In the genomic region with DNA sequence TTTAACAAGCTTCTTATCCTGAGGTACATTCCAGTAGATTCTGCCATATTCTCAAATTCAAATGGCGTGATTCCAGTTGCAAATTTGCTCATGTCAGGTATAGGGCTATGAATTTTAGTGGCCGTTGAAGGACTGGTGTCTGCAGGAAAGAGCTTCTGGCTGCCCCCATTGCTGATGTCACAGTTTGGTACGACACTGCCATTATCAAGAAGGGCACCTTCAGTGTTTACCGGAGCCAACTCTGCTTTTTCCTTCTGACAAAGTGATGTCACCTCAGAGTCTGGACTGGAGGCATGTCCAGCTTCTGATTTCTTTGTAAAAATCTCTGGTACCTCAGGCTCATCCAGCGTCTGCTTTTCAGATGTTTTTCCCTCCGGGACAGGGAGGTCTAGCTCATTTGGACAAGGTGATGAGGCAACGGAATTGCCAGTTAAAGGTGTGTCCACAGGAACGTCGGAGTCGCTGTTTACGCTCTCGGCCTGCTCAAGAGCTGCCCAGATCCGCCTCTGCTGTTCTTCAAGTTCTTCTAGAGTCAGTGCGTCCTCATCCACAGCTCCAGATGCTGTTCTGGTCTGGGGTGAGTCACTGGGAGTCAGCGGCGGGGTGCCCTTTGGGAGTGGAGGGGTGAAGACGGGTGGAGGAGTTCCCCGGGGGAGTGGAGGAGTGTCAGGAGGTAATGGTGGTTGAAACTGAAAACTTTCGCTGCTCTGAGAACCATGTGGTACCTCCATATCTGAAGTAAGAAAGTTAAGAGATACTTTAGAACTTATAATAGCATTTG, we compare ENCODE assay signal across 10 cellular contexts. TPM values are rescaled to one million over a fixed set of nuclear protein-coding genes. Genes with fewer than 3 reads are reported as not detected.
DNase-seq lines count a peak whose midpoint lies in the region; ATAC-seq lines count a peak whose summit lies in the region.
"Had no signal": no experiment of that assay in that cellular context is flagged by ENCODE, and none has a peak within 500 bp of the region (broad histone marks: within the 10 kb centered on the region; RNA-seq: fewer than 3 reads in every experiment).

No MANE protein-coding gene starts in this region.

- H3K9me3 Mint-ChIP-seq in activated naive CD8-positive, alpha-beta T cell treated with anti-CD3 and anti-CD28 coated beads, Interleukin-2, amount 50 U/mL, for 24 hours, result no peaks in the 10 kb centered on the region

- H3K27ac Mint-ChIP-seq in activated naive CD8-positive, alpha-beta T cell treated with anti-CD3 and anti-CD28 coated beads, Interleukin-2, amount 50 U/mL, for 24 hours, result peak overlapping the region; percentile 40

- ATAC-seq in HG03196 (IDR thresholded peaks at IDR 0.05; ENCODE audit: unreplicated experiment), result peak; percentile 49
- ATAC-seq in activated naive CD8-positive, alpha-beta T cell treated with anti-CD3 and anti-CD28 coated beads, Interleukin-2, amount 50 U/mL, for 24 hours, result peak; percentile 99
- no peak for ATAC-seq in GM21423 (IDR thresholded peaks at IDR 0.05; ENCODE audit: unreplicated experiment)

- peak; percentile 73 for DNase-seq in ELR (ENCODE audit: low read depth)
- DNase-seq in activated naive CD8-positive, alpha-beta T cell treated with anti-CD3 and anti-CD28 coated beads, Interleukin-2, amount 50 U/mL, for 24 hours, result peak; percentile 68
- DNase-seq in posterior vena cava (ENCODE audit: low spot score), result peak; percentile 78
- DNase-seq in H7, result no peak
- no peak for DNase-seq in foreskin melanocyte
- no peak for DNase-seq in NCI-H2227 treated with DMSO at 0.1 percent for 48 hours (lab: John Stamatoyannopoulos, UW)
- DNase-seq: DMS53, NCI-H1694 treated with DMSO at 0.1 percent for 48 hours had no signal

- peaks cover 32% of the 10 kb centered on the region for H3K4me1 Mint-ChIP-seq in activated naive CD8-positive, alpha-beta T cell treated with anti-CD3 and anti-CD28 coated beads, Interleukin-2, amount 50 U/mL, for 24 hours

- H3K36me3 Mint-ChIP-seq in activated naive CD8-positive, alpha-beta T cell treated with anti-CD3 and anti-CD28 coated beads, Interleukin-2, amount 50 U/mL, for 24 hours (ENCODE audit: low read depth), result peaks cover 44% of the 10 kb centered on the region

- H3K27me3 Mint-ChIP-seq in activated naive CD8-positive, alpha-beta T cell treated with anti-CD3 and anti-CD28 coated beads, Interleukin-2, amount 50 U/mL, for 24 hours, result no peaks in the 10 kb centered on the region

- no peak overlapping the region for H3K4me3 ChIP-seq in H7 (ENCODE audit: insufficient read depth, low read depth, low read length)

- no peaks in the 10 kb centered on the region for H3K27me3 ChIP-seq in H7 (ENCODE audit: control insufficient read depth, insufficient read depth, low read length)

- intact Hi-C loops in posterior vena cava (cut with DNase I), result loop anchor here in 1 of 2 donors (5.0 kb wide), 2 partner anchors 51 to 76 kb away; partner anchors contain the start of gene CLIP1

- peaks cover 29% of the 10 kb centered on the region for H3K36me3 ChIP-seq in H7 (replicated peaks; ENCODE audit: control insufficient read depth, insufficient read depth, low read length)

- no peak overlapping the region for H3K4me3 Mint-ChIP-seq in activated naive CD8-positive, alpha-beta T cell treated with anti-CD3 and anti-CD28 coated beads, Interleukin-2, amount 50 U/mL, for 24 hours

RNA-seq across cellular contexts. Expression of gene ZCCHC8, which starts 27.0 kb away (rescaled TPM):
- total RNA-seq in posterior vena cava, result 10 to 100 TPM; 15.9 to 16.8 TPM
- 28.0 and 30.5 TPM in 2 replicates for total RNA-seq in H7 (2014; rRNA removed; shearing (Covaris generic))

RNA-seq across cellular contexts. Expression of gene CLIP1, which starts 51.3 kb away (rescaled TPM):
- 100 to 1,000 TPM; 141 to 226 TPM for total RNA-seq in posterior vena cava
- 21.7 and 24.8 TPM in 2 replicates for total RNA-seq in H7 (2014; rRNA removed; shearing (Covaris generic))

RNA-seq across cellular contexts. Expression of gene RSRC2, which starts 53.0 kb away (rescaled TPM):
- 10 to 100 TPM; 52.5 to 60.6 TPM for total RNA-seq in posterior vena cava
- total RNA-seq in H7 (2014; rRNA removed; shearing (Covaris generic)), result 54.4 and 69.8 TPM in 2 replicates

RNA-seq across cellular contexts. Expression of gene KNTC1, which starts 53.3 kb away (rescaled TPM):
- total RNA-seq in posterior vena cava, result 10 to 100 TPM; 10.9 to 12.3 TPM
- total RNA-seq in H7 (2014; rRNA removed; shearing (Covaris generic)), result 64.5 and 117 TPM in 2 replicates

Comparison
In these comparisons a context has a peak if more than half of its experiments do, and no peak if none do; other contexts are left out.
1. DNase-seq: peak in ELR (single experiment), activated naive CD8-positive, alpha-beta T cell treated with anti-CD3 and anti-CD28 coated beads, Interleukin-2, amount 50 U/mL, for 24 hours (single experiment) and posterior vena cava (single experiment); none in H7 (single experiment), foreskin melanocyte (single experiment) and NCI-H2227 treated with DMSO at 0.1 percent for 48 hours (single experiment).